18 cellular contexts compared by ENCODE assay signal in the genomic region with DNA sequence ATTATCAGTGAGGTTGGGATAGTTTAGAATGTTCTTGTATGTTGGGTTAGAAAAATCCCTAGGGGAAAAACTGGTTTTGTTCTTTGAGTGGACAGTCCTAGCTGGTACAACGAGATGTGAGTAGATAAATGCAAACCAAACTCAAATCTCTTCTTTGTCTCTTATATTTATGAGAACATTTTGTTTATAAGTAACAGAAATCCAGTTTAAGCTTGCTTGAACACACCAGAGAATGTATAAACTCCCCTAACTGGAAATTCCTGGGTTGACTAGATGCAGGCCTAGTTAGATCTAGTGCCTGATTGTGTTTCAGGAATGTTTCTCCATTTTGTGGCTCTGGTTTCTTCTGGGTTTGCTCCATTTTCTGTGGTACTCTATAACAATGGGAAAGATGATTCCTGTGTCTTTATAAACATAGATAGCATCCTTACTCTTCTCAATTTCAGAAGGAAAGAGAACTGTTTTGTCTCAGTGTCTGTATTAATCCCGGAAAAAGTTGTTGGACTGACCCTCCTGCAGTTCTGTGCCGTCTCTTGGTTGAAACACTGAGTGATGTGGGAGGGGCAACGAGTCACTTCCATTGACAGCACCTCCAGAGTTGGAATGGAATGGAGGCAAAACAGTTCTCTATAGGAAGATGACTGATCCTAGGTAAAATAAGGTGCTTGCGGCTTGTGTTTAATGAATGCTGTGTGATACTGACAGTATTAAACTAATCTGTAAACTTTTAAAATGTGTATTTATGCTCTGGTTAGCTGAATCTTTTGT.
DNase-seq lines count a peak whose midpoint lies in the region; ATAC-seq and TF ChIP-seq lines count a peak whose summit lies in the region.
"Had no signal": no experiment of that assay in that cellular context is flagged by ENCODE, and none has a peak within 500 bp of the region (broad histone marks: within the 10 kb centered on the region; RNA-seq: fewer than 3 reads in every experiment).

No MANE protein-coding gene starts in this region.

- WGBS in HUES64 = 77% methylated on average over 4 of the region's 5 CpGs
- WGBS in testis, 2 donors = 90 to 92% methylated on average over 5 of the region's 5 CpGs

- TF ChIP-seq POLR2A in breast epithelium (IDR thresholded peaks at IDR 0.05) (no peak), testis (IDR thresholded peaks at IDR 0.05) (no peak)

- H3K9me3 ChIP-seq in HUES64 (ENCODE audit: insufficient read depth, low read depth, low read length) = no peaks in the 10 kb centered on the region
- H3K9me3 ChIP-seq in breast epithelium = no peaks in the 10 kb centered on the region
- no peaks in the 10 kb centered on the region for H3K9me3 ChIP-seq in ascending aorta
- H3K9me3 ChIP-seq in testis = no peaks in the 10 kb centered on the region

- no peak for DNase-seq in breast epithelium (ENCODE audit: low spot score in 2 of 2)
- DNase-seq in islet precursor cell = peak; percentile 85
- DNase-seq in ascending aorta (ENCODE audit: low spot score in 2 of 2) = no peak
- no peak for DNase-seq in foreskin melanocyte
- DNase-seq in testis = no peak
- DNase-seq: activated CD4-positive, alpha-beta T cell treated with anti-CD3 and anti-CD28 coated beads, Interleukin-2, amount 10 ng/mL, durations not matched to agents 7 days and 5 days; activated naive CD4-positive, alpha-beta T cell treated with anti-CD3 and anti-CD28 coated beads, Interleukin-2, amount 10 ng/mL, durations not matched to agents 7 days and 5 days; caudate nucleus; DMS 273 treated with DMSO at 0.1 percent for 48 hours; MV-4-11; NCI-H2029 treated with DMSO at 0.1 percent for 48 hours; NCI-H526 treated with DMSO at 0.1 percent for 48 hours; OCI-M1; stimulated activated CD4-positive, alpha-beta T cell treated with anti-CD3 and anti-CD28 coated beads, Interleukin-2, amount 100 ng/mL, for 48 hours; T1000 had no signal

- H3K4me3 ChIP-seq in HUES64 (ENCODE audit: low read length) = no peak overlapping the region
- H3K4me3 ChIP-seq in breast epithelium = no peak overlapping the region
- H3K4me3 ChIP-seq in rectal smooth muscle tissue (ENCODE audit: low read length) = no peak overlapping the region
- no peak overlapping the region for H3K4me3 ChIP-seq in ascending aorta
- H3K4me3 ChIP-seq in testis = no peak overlapping the region

- TF ChIP-seq CTCF in breast epithelium (IDR thresholded peaks at IDR 0.05) = no peak
- no peak for TF ChIP-seq CTCF in ascending aorta (IDR thresholded peaks at IDR 0.05)
- TF ChIP-seq CTCF in testis (IDR thresholded peaks at IDR 0.05) = no peak

- no peak for ATAC-seq in HG03439 (IDR thresholded peaks at IDR 0.05; ENCODE audit: unreplicated experiment)

- intact Hi-C loops in breast epithelium (cut with DNase I; ENCODE audit: low total_unique reads) (no loop called here), ascending aorta (cut with DNase I) (no loop called here), testis (cut with DNase I; ENCODE audit: low total_unique reads) (no loop called here)

- H3K4me1 ChIP-seq in HUES64 (ENCODE audit: insufficient read depth, low read length) = peaks cover 28% of the 10 kb centered on the region
- H3K4me1 ChIP-seq in breast epithelium = no peaks in the 10 kb centered on the region
- no peaks in the 10 kb centered on the region for H3K4me1 ChIP-seq in rectal smooth muscle tissue (ENCODE audit: control insufficient read depth, insufficient read depth, low read length)
- H3K4me1 ChIP-seq in ascending aorta = no peaks in the 10 kb centered on the region
- no peaks in the 10 kb centered on the region for H3K4me1 ChIP-seq in testis

- H3K27ac ChIP-seq in HUES64 (ENCODE audit: low read depth, low read length) = peak overlapping the region; percentile 47; the same call in 1 of the 2 replicates
- H3K27ac ChIP-seq in breast epithelium = peak overlapping the region; percentile 27 to 35
- H3K27ac ChIP-seq in rectal smooth muscle tissue (ENCODE audit: low read depth, low read length) = peak overlapping the region; percentile 68
- H3K27ac ChIP-seq in ascending aorta = no peak overlapping the region
- no peak overlapping the region for H3K27ac ChIP-seq in testis

- no peak overlapping the region for H3K9ac ChIP-seq in HUES64 (ENCODE audit: low read depth, low read length)
- no peak overlapping the region for H3K9ac ChIP-seq in rectal smooth muscle tissue (ENCODE audit: low read length)

- no peaks in the 10 kb centered on the region for H3K27me3 ChIP-seq in HUES64 (ENCODE audit: insufficient read depth, low read length)
- no peaks in the 10 kb centered on the region for H3K27me3 ChIP-seq in breast epithelium
- no peaks in the 10 kb centered on the region for H3K27me3 ChIP-seq in rectal smooth muscle tissue (ENCODE audit: control insufficient read depth, insufficient read depth, low read length)
- no peaks in the 10 kb centered on the region for H3K27me3 ChIP-seq in ascending aorta
- H3K27me3 ChIP-seq in testis = no peaks in the 10 kb centered on the region

- H3K36me3 ChIP-seq in HUES64 (ENCODE audit: insufficient read depth, low read length) (no peaks in the 10 kb centered on the region), breast epithelium (no peaks in the 10 kb centered on the region), rectal smooth muscle tissue (ENCODE audit: control insufficient read depth, insufficient read depth, low read length) (no peaks in the 10 kb centered on the region), ascending aorta (no peaks in the 10 kb centered on the region), testis (ENCODE audit: low read depth, missing control alignments) (no peaks in the 10 kb centered on the region)

Comparison
In these comparisons a context has a peak if more than half of its experiments do, and no peak if none do; other contexts are left out.
1. H3K27ac ChIP-seq: peak in HUES64 (single experiment), breast epithelium (2 of 2) and rectal smooth muscle tissue (single experiment); none in ascending aorta (0 of 2) and testis (0 of 2).